ENCODE assay signal across 9 cellular contexts in the genomic region with DNA sequence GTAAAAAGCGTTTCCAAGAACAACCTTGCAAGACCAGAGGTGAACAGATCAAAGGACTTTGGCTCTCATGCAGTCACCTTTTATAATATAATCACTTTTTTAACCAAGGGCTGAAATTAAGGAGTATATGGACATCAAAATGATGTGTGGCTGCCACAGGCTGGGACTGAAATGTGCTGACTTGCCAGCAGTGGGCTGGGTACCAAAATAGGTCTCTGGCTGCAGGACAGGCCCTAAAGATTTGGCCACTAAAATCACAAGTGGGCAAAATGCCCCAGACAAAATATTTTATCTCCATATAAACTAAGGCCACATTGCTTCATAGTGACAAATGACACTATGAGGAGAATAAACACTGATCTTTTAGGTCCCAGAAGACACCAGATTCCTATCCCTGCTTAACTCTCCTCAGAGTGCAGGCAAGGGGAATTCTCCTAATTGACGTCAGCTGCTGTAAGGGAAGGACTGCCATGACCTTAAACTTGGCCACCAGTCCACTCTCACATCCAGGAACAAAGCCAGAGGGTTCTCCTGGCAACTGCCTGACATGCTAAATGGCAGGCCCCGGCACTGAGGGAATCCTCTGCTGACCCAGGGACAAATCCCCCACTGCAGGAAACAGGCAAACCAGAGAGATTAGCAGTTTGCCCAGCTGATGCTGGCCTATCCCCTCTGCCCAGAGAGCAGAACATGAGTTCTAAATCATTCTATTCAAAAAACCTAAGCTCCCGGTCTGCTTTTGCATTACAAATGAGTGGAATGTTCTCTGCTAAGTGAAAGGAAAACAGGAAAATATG.
DNase-seq lines count a peak whose midpoint lies in the region; ATAC-seq and TF ChIP-seq lines count a peak whose summit lies in the region.
"Had no signal": no experiment of that assay in that cellular context is flagged by ENCODE, and none has a peak within 500 bp of the region (broad histone marks: within the 10 kb centered on the region; RNA-seq: fewer than 3 reads in every experiment).

No MANE protein-coding gene starts in this region.

- no peak for ATAC-seq in CD4-positive, CD25-positive, alpha-beta regulatory T cell (ENCODE audit: low read depth in 2 of 2)
- peak; percentile 97 to 98 for ATAC-seq in left cardiac atrium
- no peak for ATAC-seq in HG03196 (IDR thresholded peaks at IDR 0.05; ENCODE audit: unreplicated experiment)

- DNase-seq in CD4-positive, CD25-positive, alpha-beta regulatory T cell = no peak
- peak; percentile 85 for DNase-seq in left cardiac atrium
- DNase-seq in prostate gland (ENCODE audit: low spot score) = peak; percentile 61
- no peak for DNase-seq in OCI-M1 (lab: John Stamatoyannopoulos, UW)
- no peak for DNase-seq in H7
- no peak for DNase-seq in NCI-H1417 treated with DMSO at 0.1 percent for 48 hours (lab: John Stamatoyannopoulos, UW)
- DNase-seq: NCI-H226 had no signal

- peak overlapping the region in 2 of 3 donors; percentile 74 to 79 for H3K27ac Mint-ChIP-seq in CD4-positive, CD25-positive, alpha-beta regulatory T cell

- no peak overlapping the region for H3K4me3 ChIP-seq in CD4-positive, CD25-positive, alpha-beta regulatory T cell (ENCODE audit: low read depth, low read length)
- H3K4me3 ChIP-seq in prostate gland = no peak overlapping the region
- no peak overlapping the region for H3K4me3 ChIP-seq in H7 (ENCODE audit: insufficient read depth, low read depth, low read length)

- TF ChIP-seq CTCF in prostate gland (IDR thresholded peaks at IDR 0.05) = no peak

- 27 to 53% (median 37%) methylated on average over 4 of the region's 4 CpGs for WGBS in adipose tissue, 3 donors
- WGBS in prostate gland = 26% methylated on average over 4 of the region's 4 CpGs

- H3K36me3 ChIP-seq in CD4-positive, CD25-positive, alpha-beta regulatory T cell (ENCODE audit: control insufficient read depth, insufficient read depth, low read length) = peaks cover 6% of the 10 kb centered on the region
- no peaks in the 10 kb centered on the region for H3K36me3 ChIP-seq in prostate gland
- no peaks in the 10 kb centered on the region for H3K36me3 ChIP-seq in H7 (replicated peaks; ENCODE audit: control insufficient read depth, insufficient read depth, low read length)

- no peak overlapping the region for H3K4me3 Mint-ChIP-seq in CD4-positive, CD25-positive, alpha-beta regulatory T cell

- H3K9me3 Mint-ChIP-seq in CD4-positive, CD25-positive, alpha-beta regulatory T cell = no peaks in the 10 kb centered on the region

- H3K27ac ChIP-seq in CD4-positive, CD25-positive, alpha-beta regulatory T cell (ENCODE audit: insufficient read depth, low read length, poor library complexity, severe bottlenecking) = no peak overlapping the region
- H3K27ac ChIP-seq in adipose tissue (ENCODE audit: low read depth, low read length) = peak overlapping the region; percentile 35
- H3K27ac ChIP-seq in prostate gland = peak overlapping the region; percentile 35 to 47

- H3K27me3 Mint-ChIP-seq in CD4-positive, CD25-positive, alpha-beta regulatory T cell = no peaks in the 10 kb centered on the region

- peaks cover 20% of the 10 kb centered on the region for H3K36me3 Mint-ChIP-seq in CD4-positive, CD25-positive, alpha-beta regulatory T cell

- no peak for TF ChIP-seq POLR2A in prostate gland (IDR thresholded peaks at IDR 0.05)

- peaks cover 7% of the 10 kb centered on the region for H3K4me1 ChIP-seq in CD4-positive, CD25-positive, alpha-beta regulatory T cell (ENCODE audit: control insufficient read depth, insufficient read depth, low read length, poor library complexity, severe bottlenecking)
- peaks cover 7% of the 10 kb centered on the region for H3K4me1 ChIP-seq in prostate gland (replicated peaks)

- H3K9me3 ChIP-seq in CD4-positive, CD25-positive, alpha-beta regulatory T cell (ENCODE audit: control insufficient read depth in 2 of 2, low read length in 2 of 2) = no peaks in the 10 kb centered on the region
- H3K9me3 ChIP-seq in prostate gland = no peaks in the 10 kb centered on the region

- intact Hi-C loops in left cardiac atrium (cut with DNase I) (loop anchor here in 1 of 2 donors (5.0 kb wide), 1 partner anchor 156 kb away; a partner anchor contains a TSS), prostate gland (cut with DNase I) (no loop called here)

- no peaks in the 10 kb centered on the region for H3K27me3 ChIP-seq in CD4-positive, CD25-positive, alpha-beta regulatory T cell (ENCODE audit: control insufficient read depth, insufficient read depth, low read length)
- H3K27me3 ChIP-seq in prostate gland (replicated peaks; ENCODE audit: insufficient read depth) (no peaks in the 10 kb centered on the region), H7 (ENCODE audit: control insufficient read depth, insufficient read depth, low read length) (no peaks in the 10 kb centered on the region)

- H3K4me1 Mint-ChIP-seq in CD4-positive, CD25-positive, alpha-beta regulatory T cell = peaks cover 26 to 33% (median 27%) of the 10 kb centered on the region in 4 donors

Comparison
In these comparisons a context has a peak if more than half of its experiments do, and no peak if none do; other contexts are left out.
1. ATAC-seq: peak in left cardiac atrium (2 of 2); none in CD4-positive, CD25-positive, alpha-beta regulatory T cell (0 of 2) and HG03196 (single experiment).
2. DNase-seq: peak in left cardiac atrium (single experiment) and prostate gland (single experiment); none in CD4-positive, CD25-positive, alpha-beta regulatory T cell (0 of 3), OCI-M1 (single experiment), H7 (single experiment) and NCI-H1417 treated with DMSO at 0.1 percent for 48 hours (single experiment).